ENCODE assay signal across 1 cellular context in the genomic region with DNA sequence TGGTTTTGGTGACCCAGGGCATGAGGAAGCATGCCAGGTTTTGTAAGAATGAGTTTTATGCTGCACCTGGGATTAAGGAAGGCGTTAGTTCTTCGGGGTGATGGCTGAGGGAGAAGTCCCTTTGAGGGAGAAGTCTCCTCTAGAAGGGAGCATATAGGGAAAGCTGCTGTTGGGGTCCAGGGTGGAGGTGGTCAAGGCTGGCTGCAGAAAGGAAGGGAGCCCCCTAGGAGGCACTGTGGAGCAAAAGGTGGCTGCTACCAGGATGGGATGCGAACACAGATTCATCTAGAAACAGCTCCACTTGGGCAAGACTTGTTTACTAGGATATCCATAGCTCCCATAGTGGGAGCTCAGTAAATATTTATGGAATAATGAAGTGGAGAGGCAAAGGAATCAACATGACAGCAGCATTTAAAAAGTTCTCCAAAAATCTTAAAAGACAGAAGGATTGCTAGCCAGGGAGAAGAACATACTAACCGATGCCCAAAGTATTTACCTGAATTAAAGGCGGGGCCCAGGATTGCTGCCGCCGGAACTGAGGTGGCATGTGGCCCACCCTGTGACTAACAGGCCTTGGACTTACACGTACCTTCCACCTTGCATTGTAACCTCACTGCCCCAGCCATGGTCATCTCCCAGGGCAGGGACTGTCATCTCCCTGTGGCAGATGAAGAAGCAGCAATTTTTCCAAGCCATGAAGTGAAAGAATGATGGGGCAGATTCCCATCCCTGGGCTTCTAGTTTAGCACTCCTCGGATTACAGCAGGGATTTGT.
TF ChIP-seq lines count a peak whose summit lies in the region.

No MANE protein-coding gene starts in this region.

TF ChIP-seq in H1, 55 proteins besides CTCF, POLR2A, EP300 and RAD21:
- TF ChIP-seq TEAD4 (IDR thresholded peaks at IDR 0.05; ENCODE audit: low read depth, low read length) (no peak), SIN3A (conservative IDR thresholded peaks at IDR 0.05 in 1 of 2, IDR thresholded peaks at IDR 0.05 in 1 of 2; ENCODE audit: low read depth in 1 of 2, low read length in 2 of 2) (no peak)
